In the genomic region with DNA sequence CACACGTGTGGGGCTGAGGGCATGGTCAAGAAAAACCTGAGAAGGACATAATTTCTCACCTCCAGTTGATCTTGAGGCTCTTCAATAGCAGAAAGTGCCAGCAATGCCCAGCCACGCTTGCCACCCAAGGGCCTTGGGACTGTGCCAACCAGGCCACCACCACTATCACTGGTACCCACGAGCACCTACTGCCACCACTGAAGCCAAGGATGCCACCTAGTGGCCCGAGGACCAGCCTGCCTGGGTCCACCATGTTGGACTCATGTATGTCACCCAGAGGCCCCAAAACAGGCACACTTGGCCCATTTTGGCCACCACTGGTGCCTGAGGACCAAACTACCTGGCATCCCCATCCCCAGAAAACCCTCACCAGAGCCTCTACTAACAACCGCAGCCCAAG, we compare ENCODE assay signal across 18 cellular contexts.
DNase-seq lines count a peak whose midpoint lies in the region; ATAC-seq and TF ChIP-seq lines count a peak whose summit lies in the region.
"Had no signal": no experiment of that assay in that cellular context is flagged by ENCODE, and none has a peak within 500 bp of the region (broad histone marks: within the 10 kb centered on the region; RNA-seq: fewer than 3 reads in every experiment).

No MANE protein-coding gene starts in this region.

- H3K4me3 ChIP-seq in ascending aorta: no peak overlapping the region
- H3K4me3 ChIP-seq: K562, right lobe of liver, suprapubic skin had no signal

- DNase-seq in D341Med (ENCODE audit: low spot score) (peak; percentile 29), NAMALWA (ENCODE audit: low spot score) (peak; percentile 8), erythroblast (lab: John Stamatoyannopoulos, UW) (peak; percentile 4 to 16), NCI-H524 (lab: John Stamatoyannopoulos, UW) (no peak), ascending aorta (ENCODE audit: low spot score in 2 of 2) (no peak)
- DNase-seq: activated B cell treated with CpG ODN at 0.5 μM for 24 hours; activated CD8-positive, alpha-beta memory T cell treated with anti-CD3 and anti-CD28 coated beads, Interleukin-2, amount 50 U/mL, for 48 hours; activated naive CD4-positive, alpha-beta T cell treated with Interleukin-2 at 50 U/mL for 16 hours; NCI-H1436 treated with DMSO at 0.1 percent for 48 hours; NCI-H446; right lobe of liver had no signal

- no peak for TF ChIP-seq POLR2A in erythroblast (IDR thresholded peaks at IDR 0.05; ENCODE audit: low read length)

- no peaks in the 10 kb centered on the region for H3K27me3 ChIP-seq in ascending aorta
- H3K27me3 ChIP-seq: right lobe of liver, suprapubic skin had no signal

- peaks cover 5 to 13% of the 10 kb centered on the region in 2 donors for H3K9me3 ChIP-seq in ascending aorta
- H3K9me3 ChIP-seq: right lobe of liver, suprapubic skin had no signal

- intact Hi-C loops in ascending aorta (cut with DNase I): no loop called here

- ATAC-seq in GM18511 (IDR thresholded peaks at IDR 0.05; ENCODE audit: unreplicated experiment): peak; percentile 52
- no peak for ATAC-seq in GM21825 (IDR thresholded peaks at IDR 0.05; ENCODE audit: unreplicated experiment)
- no peak for ATAC-seq in GM18868 (IDR thresholded peaks at IDR 0.05; ENCODE audit: unreplicated experiment)
- ATAC-seq: K562, Panc1, right lobe of liver had no signal

- TF ChIP-seq CTCF in ascending aorta (IDR thresholded peaks at IDR 0.05): no peak

- no peaks in the 10 kb centered on the region for H3K4me1 ChIP-seq in ascending aorta
- H3K4me1 ChIP-seq: right lobe of liver, suprapubic skin had no signal

- no peak overlapping the region for H3K27ac ChIP-seq in ascending aorta
- H3K27ac ChIP-seq: epithelial cell of prostate, right lobe of liver, suprapubic skin had no signal

- H3K36me3 ChIP-seq in ascending aorta: no peaks in the 10 kb centered on the region
- H3K36me3 ChIP-seq: right lobe of liver, suprapubic skin had no signal

Comparison
In these comparisons a context has a peak if more than half of its experiments do, and no peak if none do; other contexts are left out.
1. DNase-seq: peak in D341Med (single experiment), NAMALWA (single experiment) and erythroblast (2 of 2); none in NCI-H524 (0 of 2) and ascending aorta (0 of 2).